20 cellular contexts compared by ENCODE assay signal in the genomic region with DNA sequence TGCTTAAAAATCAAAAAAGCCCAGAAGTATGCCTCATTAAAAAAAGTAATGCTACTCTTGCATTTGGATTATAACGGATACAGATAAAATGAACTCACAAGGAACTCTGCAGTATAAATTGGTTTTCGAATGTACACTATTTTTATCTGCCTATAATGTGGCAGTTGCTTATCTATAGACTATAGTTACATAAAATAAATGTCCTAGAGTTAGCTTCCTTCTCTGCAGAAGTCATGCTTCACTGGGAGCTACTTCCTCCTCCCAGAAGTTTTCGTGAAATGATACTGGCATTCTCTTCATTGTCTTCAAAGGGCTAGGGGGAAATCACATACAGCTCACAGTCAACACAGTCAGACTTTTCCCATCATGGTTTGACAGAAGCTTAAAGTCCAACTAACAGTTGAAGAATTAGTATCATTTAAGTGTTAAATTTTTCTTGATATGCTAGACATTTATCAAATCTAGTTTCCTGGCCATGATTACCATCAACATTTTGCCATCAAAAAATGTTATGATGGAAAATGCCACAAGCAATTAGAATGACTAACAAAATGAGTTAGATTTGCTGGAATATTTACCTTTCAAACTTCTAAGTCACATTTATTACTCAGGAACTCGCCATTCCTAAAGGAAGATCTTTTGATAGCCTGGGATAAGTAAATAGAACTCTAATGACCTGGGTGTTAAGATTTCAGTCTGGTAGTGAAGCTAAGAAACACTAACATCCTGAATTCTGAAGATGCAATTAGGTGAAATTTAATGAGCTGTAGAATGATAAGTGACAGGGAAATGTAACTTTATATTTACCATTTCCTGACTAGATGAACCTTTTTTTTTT.
"Had no signal": no experiment of that assay in that cellular context is flagged by ENCODE, and none has a peak within 500 bp of the region (broad histone marks: within the 10 kb centered on the region; RNA-seq: fewer than 3 reads in every experiment).

No MANE protein-coding gene starts in this region.

- ATAC-seq: activated T-cell treated with anti-CD3 and anti-CD28 coated beads, Interleukin-2, amount 50 U/mL, for 4 hours; heart left ventricle; left ventricle myocardium superior; natural killer cell treated with Interleukin-12 subunit alpha and Interleukin-12 subunit beta and Interleukin-15 and Interleukin-18, amount 100 ng/mL, for 72 hours; stimulated activated memory B cell treated with anti-CD40 and anti-IgM and Interleukin-4, amounts not matched to agents 10 μg/mL and 1 μg/mL and 100 μg/mL, for 72 hours had no signal

- H3K9me3 ChIP-seq: adrenal gland, ascending aorta, heart left ventricle, right lobe of liver, vagina had no signal

- H3K27ac ChIP-seq: adrenal gland, ascending aorta, epithelial cell of prostate, heart left ventricle, parathyroid adenoma, right lobe of liver, skin epidermis, vagina had no signal

- DNase-seq: activated CD4-positive, alpha-beta T cell treated with anti-CD3 and anti-CD28 coated beads for 4 hours; activated CD4-positive, alpha-beta T cell treated with anti-CD3 and anti-CD28 coated beads, Interleukin-2, amount 50 U/mL, for 48 hours; activated CD4-positive, CD25-positive, alpha-beta regulatory T cell; activated CD8-positive, alpha-beta memory T cell treated with anti-CD3 and anti-CD28 coated beads, Interleukin-2, amount 50 U/mL, for 48 hours; activated naive CD4-positive, alpha-beta T cell; activated T-cell treated with anti-CD3 and anti-CD28 coated beads, Interleukin-2, amount 50 U/mL, for 4 hours; adrenal gland; heart left ventricle; left ventricle myocardium superior; mammary epithelial cell; right lobe of liver; stimulated activated CD4-positive, alpha-beta T cell treated with anti-CD3 and anti-CD28 coated beads, Interleukin-15, amount 100 ng/mL, for 24 hours; T1000 had no signal

- H3K9ac ChIP-seq: parathyroid adenoma had no signal

- H3K27me3 ChIP-seq: adrenal gland, ascending aorta, heart left ventricle, right lobe of liver, vagina had no signal

- H2AFZ ChIP-seq: parathyroid adenoma had no signal

- H3K79me2 ChIP-seq: parathyroid adenoma had no signal

- H3K4me1 ChIP-seq: ascending aorta, parathyroid adenoma, right lobe of liver had no signal

- H3K36me3 ChIP-seq: adrenal gland, ascending aorta, heart left ventricle, right lobe of liver, vagina had no signal

- H3K4me3 ChIP-seq: adrenal gland, ascending aorta, heart left ventricle, right lobe of liver, skin epidermis, vagina had no signal
